Comparison of ENCODE assay signal across 12 cellular contexts in genomic region chr10:44382981-44383748, GRCh38. TPM values are rescaled to one million over a fixed set of nuclear protein-coding genes. Genes with fewer than 3 reads are reported as not detected.
DNase-seq lines count a peak whose midpoint lies in the region; ATAC-seq and TF ChIP-seq lines count a peak whose summit lies in the region.
"Had no signal": no experiment of that assay in that cellular context is flagged by ENCODE, and none has a peak within 500 bp of the region (broad histone marks: within the 10 kb centered on the region; RNA-seq: fewer than 3 reads in every experiment).

No MANE protein-coding gene starts in this region.

- DNase-seq in T-helper 17 cell (no peak), fibroblast of pulmonary artery (ENCODE audit: low read depth) (no peak), nephron progenitor cell (no peak), type B pancreatic cell (ENCODE audit: extremely low spot score, unreplicated experiment) (peak; percentile 62), KBM-7 (no peak), NCI-H510A treated with DMSO at 0.1 percent for 48 hours (lab: John Stamatoyannopoulos, UW) (no peak)
- DNase-seq: activated CD4-positive, alpha-beta memory T cell treated with anti-CD3 and anti-CD28 coated beads for 36 hours; DND-41; hippocampal formation had no signal

- H3K36me3 Mint-ChIP-seq in T-helper 17 cell (ENCODE audit: low read depth) = peaks cover 3% of the 10 kb centered on the region
- H3K36me3 Mint-ChIP-seq in nephron progenitor cell (ENCODE audit: low read depth) = peaks cover 26% of the 10 kb centered on the region
- H3K36me3 Mint-ChIP-seq in type B pancreatic cell = peaks cover 19% of the 10 kb centered on the region
- H3K36me3 Mint-ChIP-seq: activated CD4-positive, alpha-beta memory T cell treated with anti-CD3 and anti-CD28 coated beads for 36 hours had no signal

- H3K4me3 Mint-ChIP-seq in T-helper 17 cell (peak overlapping the region; percentile 55), nephron progenitor cell (peak overlapping the region; percentile 88), type B pancreatic cell (peak overlapping the region; percentile 91)
- H3K4me3 Mint-ChIP-seq: activated CD4-positive, alpha-beta memory T cell treated with anti-CD3 and anti-CD28 coated beads for 36 hours had no signal

- in situ Hi-C loops in KBM-7 (cut with MboI; ENCODE audit: low pct_unique_long_range_greater_than_20kb, low sequenced_read_pairs) = loop anchor here (25.0 kb wide), 2 partner anchors 479 to 696 kb away; no protein-coding TSS in a partner anchor

- TF ChIP-seq CTCF in fibroblast of pulmonary artery (IDR thresholded peaks at IDR 0.05; ENCODE audit: low read length, missing control alignments) = no peak
- no peak for TF ChIP-seq CTCF in nephron progenitor cell (IDR thresholded peaks at IDR 0.05)
- no peak for TF ChIP-seq CTCF in type B pancreatic cell (conservative IDR thresholded peaks at IDR 0.05)

- H3K4me1 Mint-ChIP-seq in T-helper 17 cell = no peaks in the 10 kb centered on the region
- H3K4me1 Mint-ChIP-seq in nephron progenitor cell = peaks cover 57% of the 10 kb centered on the region
- H3K4me1 Mint-ChIP-seq in type B pancreatic cell (ENCODE audit: unreplicated experiment) = peaks cover 23% of the 10 kb centered on the region

- no peaks in the 10 kb centered on the region for H3K9me3 ChIP-seq in T-helper 17 cell (ENCODE audit: control insufficient read depth, low read length, poor library complexity, severe bottlenecking)
- H3K9me3 ChIP-seq: SJSA1 had no signal

- no peak overlapping the region for H3K27ac Mint-ChIP-seq in T-helper 17 cell
- no peak overlapping the region for H3K27ac Mint-ChIP-seq in nephron progenitor cell
- peak overlapping the region; percentile 62 for H3K27ac Mint-ChIP-seq in type B pancreatic cell
- H3K27ac Mint-ChIP-seq: activated CD4-positive, alpha-beta memory T cell treated with anti-CD3 and anti-CD28 coated beads for 36 hours had no signal

- H3K27me3 Mint-ChIP-seq in T-helper 17 cell = peaks cover 57% of the 10 kb centered on the region
- H3K27me3 Mint-ChIP-seq in nephron progenitor cell (ENCODE audit: low read depth, poor library complexity) = peaks cover 44% of the 10 kb centered on the region
- peaks cover 60% of the 10 kb centered on the region for H3K27me3 Mint-ChIP-seq in type B pancreatic cell

- H3K9me3 Mint-ChIP-seq in nephron progenitor cell (no peaks in the 10 kb centered on the region), type B pancreatic cell (no peaks in the 10 kb centered on the region)
- H3K9me3 Mint-ChIP-seq: activated CD4-positive, alpha-beta memory T cell treated with anti-CD3 and anti-CD28 coated beads for 36 hours had no signal

- peak overlapping the region; percentile 82 for H3K4me3 ChIP-seq in fibroblast of pulmonary artery (replicated peaks; ENCODE audit: low read depth, low read length)
- H3K4me3 ChIP-seq: SJSA1 had no signal

- ATAC-seq in T-helper 17 cell = no peak
- ATAC-seq in GM18520 (IDR thresholded peaks at IDR 0.05; ENCODE audit: unreplicated experiment) = no peak
- ATAC-seq: HCT116 had no signal

RNA-seq across cellular contexts. Expression of gene CXCL12, which starts 1.7 kb away (rescaled TPM):
- total RNA-seq in T-helper 17 cell = under 1 TPM in 1 of 2 donors, not detected in 1; 0.13 TPM
- 25.7 and 137 TPM in 2 replicates for total RNA-seq in type B pancreatic cell (ENCODE audit: low replicate concordance)
- total RNA-seq: activated CD4-positive, alpha-beta memory T cell treated with anti-CD3 and anti-CD28 coated beads for 36 hours; SJSA1 had no signal

Comparison
In these comparisons a context has a peak if more than half of its experiments do, and no peak if none do; other contexts are left out.
1. RNA of gene CXCL12, which starts 1.7 kb away (total RNA-seq): 25.7 to 137 TPM in type B pancreatic cell; 0.13 TPM in T-helper 17 cell; every median in the first group is over 10 times any median in the second.
2. Peak in every context shown above with its lines, with median percentiles within 50 percentile points of each other: H3K4me3 Mint-ChIP-seq.